8 cellular contexts compared by ENCODE assay signal in genomic region chr2:201781583-201782051, GRCh38. TPM values are rescaled to one million over a fixed set of nuclear protein-coding genes. Genes with fewer than 3 reads are reported as not detected.
A peak's percentile ranks its signal among the peaks of the same experiment; 100 is the strongest.
DNase-seq lines count a peak whose midpoint lies in the region; ATAC-seq and TF ChIP-seq lines count a peak whose summit lies in the region.

No MANE protein-coding gene starts in this region.

- POLR2A ChIA-PET in activated naive CD8-positive, alpha-beta T cell treated with anti-CD3 and anti-CD28 coated beads, Interleukin-2, amount 10 ng/mL, durations not matched to agents 7 days and 5 days (lab: Charles Lee), result interaction anchor here (0.7 to 2.1 kb wide), 8 partner anchors 16 to 918 kb away, joined by 3 to 16 read pairs (median 5); partner anchors contain the start of genes CASP8, STRADB, TMEM237 and TRAK2

- H3K27me3 ChIP-seq in Loucy (ENCODE audit: insufficient read depth, low read length, poor library complexity, severe bottlenecking) (no peaks in the 10 kb centered on the region), right cardiac atrium (ENCODE audit: control insufficient read depth, insufficient read depth) (no peaks in the 10 kb centered on the region), sigmoid colon (no peaks in the 10 kb centered on the region)

- no peaks in the 10 kb centered on the region for H3F3A ChIP-seq in Loucy (ENCODE audit: low read depth)

- peak overlapping the region; percentile 98 for H3K27ac Mint-ChIP-seq in activated naive CD8-positive, alpha-beta T cell treated with anti-CD3 and anti-CD28 coated beads, Interleukin-2, amount 10 ng/mL, durations not matched to agents 7 days and 5 days

- no peaks in the 10 kb centered on the region for H4K20me1 ChIP-seq in Loucy (ENCODE audit: insufficient read depth, low read length, poor library complexity, severe bottlenecking)

- H3K4me3 ChIP-seq in Loucy (ENCODE audit: low read length, poor library complexity, severe bottlenecking) (peak overlapping the region; percentile 88), right cardiac atrium (ENCODE audit: low read length) (peak overlapping the region; percentile 86), sigmoid colon (peak overlapping the region; percentile 62 to 95 (median 92))

- peaks cover 23% of the 10 kb centered on the region for H3K4me1 Mint-ChIP-seq in activated naive CD8-positive, alpha-beta T cell treated with anti-CD3 and anti-CD28 coated beads, Interleukin-2, amount 10 ng/mL, durations not matched to agents 7 days and 5 days

- ATAC-seq in activated naive CD8-positive, alpha-beta T cell treated with anti-CD3 and anti-CD28 coated beads, Interleukin-2, amount 10 ng/mL, durations not matched to agents 7 days and 5 days (ENCODE audit: low read depth), result no peak
- ATAC-seq in right cardiac atrium, result peak in 1 of 2 donors; percentile 3

- H3K36me3 Mint-ChIP-seq in activated naive CD8-positive, alpha-beta T cell treated with anti-CD3 and anti-CD28 coated beads, Interleukin-2, amount 10 ng/mL, durations not matched to agents 7 days and 5 days, result no peaks in the 10 kb centered on the region

- 1% methylated on average over 13 of the region's 13 CpGs for WGBS in right cardiac atrium
- WGBS in sigmoid colon, 2 donors, result 2 to 3% methylated on average over 13 of the region's 13 CpGs

- H3K36me3 ChIP-seq in Loucy (ENCODE audit: insufficient read depth, low read length), result no peaks in the 10 kb centered on the region
- no peaks in the 10 kb centered on the region for H3K36me3 ChIP-seq in sigmoid colon

- no peaks in the 10 kb centered on the region for H3K9me2 ChIP-seq in Loucy (replicated peaks; ENCODE audit: low read depth, low read length)

- intact Hi-C loops in right cardiac atrium (cut with DNase I), result no loop called here
- intact Hi-C loops in sigmoid colon (cut with DNase I), result loop anchor here (5.0 kb wide), 2 partner anchors 76 to 139 kb away; partner anchors contain the start of gene TMEM237

- TF ChIP-seq POLR2A in sigmoid colon (IDR thresholded peaks at IDR 0.05), result no peak

- H3K27ac ChIP-seq in right cardiac atrium (ENCODE audit: low read length) (no peak overlapping the region), sigmoid colon (peak overlapping the region; percentile 87 to 95 (median 93))

- DNase-seq in NCI-H82 (lab: John Stamatoyannopoulos, UW), result peak; percentile 54
- DNase-seq in NCI-H82 treated with DMSO at 0.1 percent for 48 hours (lab: John Stamatoyannopoulos, UW; ENCODE audit: unreplicated experiment), result no peak
- no peak for DNase-seq in activated naive CD8-positive, alpha-beta T cell treated with anti-CD3 and anti-CD28 coated beads, Interleukin-2, amount 10 ng/mL, durations not matched to agents 7 days and 5 days
- peak in 2 of 3 donors; percentile 30 to 69 for DNase-seq in right cardiac atrium
- peak; percentile 69 for DNase-seq in sigmoid colon
- no peak for DNase-seq in NCI-H1694 (lab: John Stamatoyannopoulos, UW)
- no peak for DNase-seq in SHP77 (lab: John Stamatoyannopoulos, UW)

- peak overlapping the region; percentile 75 for H3K4me2 ChIP-seq in Loucy (ENCODE audit: low read depth, low read length, poor library complexity, severe bottlenecking)

- no peaks in the 10 kb centered on the region for H3K9me3 Mint-ChIP-seq in activated naive CD8-positive, alpha-beta T cell treated with anti-CD3 and anti-CD28 coated beads, Interleukin-2, amount 10 ng/mL, durations not matched to agents 7 days and 5 days

- peak overlapping the region; percentile 77 for H3K9ac ChIP-seq in Loucy (ENCODE audit: low read depth, low read length, poor library complexity, severe bottlenecking)

- H3K9me3 ChIP-seq in Loucy (ENCODE audit: insufficient read depth, low read depth, low read length) (no peaks in the 10 kb centered on the region), right cardiac atrium (ENCODE audit: control insufficient read depth, low read length) (no peaks in the 10 kb centered on the region), sigmoid colon (no peaks in the 10 kb centered on the region)

- H3K4me3 Mint-ChIP-seq in activated naive CD8-positive, alpha-beta T cell treated with anti-CD3 and anti-CD28 coated beads, Interleukin-2, amount 10 ng/mL, durations not matched to agents 7 days and 5 days, result peak overlapping the region; percentile 98

- H3K27me3 Mint-ChIP-seq in activated naive CD8-positive, alpha-beta T cell treated with anti-CD3 and anti-CD28 coated beads, Interleukin-2, amount 10 ng/mL, durations not matched to agents 7 days and 5 days, result peaks cover 12% of the 10 kb centered on the region

- peak overlapping the region; percentile 93 for H2AFZ ChIP-seq in Loucy (ENCODE audit: low read length)

- H3K4me1 ChIP-seq in Loucy (ENCODE audit: insufficient read depth, low read length, poor library complexity, severe bottlenecking) (peaks cover 28% of the 10 kb centered on the region), right cardiac atrium (ENCODE audit: control insufficient read depth, insufficient read depth, low read length) (no peaks in the 10 kb centered on the region), sigmoid colon (peaks cover 0 to 25% (median 5%) of the 10 kb centered on the region in 4 donors)

- TF ChIP-seq CTCF in Loucy (conservative IDR thresholded peaks at IDR 0.05; ENCODE audit: low read length) (no peak), sigmoid colon (IDR thresholded peaks at IDR 0.05) (no peak)

- H3K79me2 ChIP-seq in Loucy (ENCODE audit: insufficient read depth, low read length), result peaks cover 27% of the 10 kb centered on the region; the same call in 1 of the 2 replicates

- no peak for TF ChIP-seq EP300 in sigmoid colon (IDR thresholded peaks at IDR 0.05)

RNA-seq across cellular contexts. Expression of gene ALS2, which starts 0.9 kb away (rescaled TPM):
- 10 to 100 TPM; 15.3 to 16.7 TPM for total RNA-seq in activated naive CD8-positive, alpha-beta T cell treated with anti-CD3 and anti-CD28 coated beads, Interleukin-2, amount 10 ng/mL, durations not matched to agents 7 days and 5 days
- total RNA-seq in right cardiac atrium (10 to 100 TPM; 27.1 to 34.6 (median 32.7) TPM), sigmoid colon (10 to 100 TPM; 17.4 to 20.9 (median 19.0) TPM)
- polyA plus RNA-seq in right cardiac atrium (10.9 TPM), sigmoid colon (1 to 10 TPM; 3.0 to 5.7 (median 5.4) TPM)

RNA-seq across cellular contexts. Expression of gene CDK15, which starts 24.7 kb away (rescaled TPM):
- not detected for total RNA-seq in activated naive CD8-positive, alpha-beta T cell treated with anti-CD3 and anti-CD28 coated beads, Interleukin-2, amount 10 ng/mL, durations not matched to agents 7 days and 5 days
- total RNA-seq in right cardiac atrium, result under 1 TPM; 0.11 to 0.97 (median 0.37) TPM
- 0.25 TPM for polyA plus RNA-seq in right cardiac atrium
- under 1 TPM; 0.28 to 0.81 (median 0.60) TPM for total RNA-seq in sigmoid colon
- polyA plus RNA-seq in sigmoid colon, result under 1 TPM in 2 of 3 donors, not detected in 1; 0.12 to 0.60 TPM

Comparison
In these comparisons a context has a peak if more than half of its experiments do, and no peak if none do; other contexts are left out.
1. DNase-seq: peak in NCI-H82 (single experiment), right cardiac atrium (2 of 3) and sigmoid colon (single experiment); none in NCI-H82 treated with DMSO at 0.1 percent for 48 hours (single experiment), activated naive CD8-positive, alpha-beta T cell treated with anti-CD3 and anti-CD28 coated beads, Interleukin-2, amount 10 ng/mL, durations not matched to agents 7 days and 5 days (single experiment), NCI-H1694 (single experiment) and SHP77 (0 of 2).
2. Peak in every context shown above with its lines, with median percentiles within 50 percentile points of each other: H3K4me3 ChIP-seq.